In genomic region chr17:66399441-66399840, GRCh38 we compare ENCODE assay signal across 18 cellular contexts.
A peak's percentile ranks its signal among the peaks of the same experiment; 100 is the strongest.
DNase-seq lines count a peak whose midpoint lies in the region; ATAC-seq and TF ChIP-seq lines count a peak whose summit lies in the region.
"Had no signal": no experiment of that assay in that cellular context is flagged by ENCODE, and none has a peak within 500 bp of the region (broad histone marks: within the 10 kb centered on the region; RNA-seq: fewer than 3 reads in every experiment).

No MANE protein-coding gene starts in this region.

- CTCF ChIA-PET in CD8-positive, alpha-beta memory T cell (lab: Charles Lee): no interaction called here

- H3K36me3 ChIP-seq in CD4-positive, CD25-positive, alpha-beta regulatory T cell (ENCODE audit: control insufficient read depth, insufficient read depth, low read length): no peaks in the 10 kb centered on the region
- H3K36me3 ChIP-seq in CD8-positive, alpha-beta memory T cell (ENCODE audit: insufficient read depth, low read length): no peaks in the 10 kb centered on the region
- no peaks in the 10 kb centered on the region for H3K36me3 ChIP-seq in colonic mucosa
- no peaks in the 10 kb centered on the region for H3K36me3 ChIP-seq in Peyer's patch
- H3K36me3 ChIP-seq: neural progenitor cell, thyroid gland had no signal

- no peak overlapping the region for H3K9ac ChIP-seq in colonic mucosa (ENCODE audit: low read depth in 2 of 2, low read length in 2 of 2)
- H3K9ac ChIP-seq: KMS-11, neural progenitor cell had no signal

- H3K9me3 Mint-ChIP-seq in CD4-positive, CD25-positive, alpha-beta regulatory T cell: peaks cover 0 to 2% (median 0%) of the 10 kb centered on the region in 7 donors
- H3K9me3 Mint-ChIP-seq in CD8-positive, alpha-beta memory T cell: no peaks in the 10 kb centered on the region
- H3K9me3 Mint-ChIP-seq in T-helper 2 cell treated with Interferon-gamma antibody and Interleukin-4, amounts not matched to agents 5 μg/mL and 100 μg/mL, for 36 hours: peaks cover 9% of the 10 kb centered on the region

- peak overlapping the region; percentile 52 for H3K4me3 ChIP-seq in CD4-positive, CD25-positive, alpha-beta regulatory T cell (ENCODE audit: low read depth, low read length)
- H3K4me3 ChIP-seq in CD8-positive, alpha-beta memory T cell (ENCODE audit: low read length): peak overlapping the region; percentile 33
- H3K4me3 ChIP-seq in colonic mucosa (no peak overlapping the region), Peyer's patch (no peak overlapping the region)
- H3K4me3 ChIP-seq: neural progenitor cell, thyroid gland had no signal

- no peaks in the 10 kb centered on the region for H3K9me3 ChIP-seq in CD4-positive, CD25-positive, alpha-beta regulatory T cell (ENCODE audit: control insufficient read depth in 2 of 2, low read length in 2 of 2)
- no peaks in the 10 kb centered on the region for H3K9me3 ChIP-seq in CD8-positive, alpha-beta memory T cell (ENCODE audit: low read length)
- H3K9me3 ChIP-seq in colonic mucosa: no peaks in the 10 kb centered on the region
- no peaks in the 10 kb centered on the region for H3K9me3 ChIP-seq in Peyer's patch
- H3K9me3 ChIP-seq: thyroid gland had no signal

- peaks cover 4% of the 10 kb centered on the region for H3K36me3 Mint-ChIP-seq in CD4-positive, CD25-positive, alpha-beta regulatory T cell
- no peaks in the 10 kb centered on the region for H3K36me3 Mint-ChIP-seq in CD8-positive, alpha-beta memory T cell
- peaks cover 32% of the 10 kb centered on the region for H3K36me3 Mint-ChIP-seq in T-helper 2 cell treated with Interferon-gamma antibody and Interleukin-4, amounts not matched to agents 5 μg/mL and 100 μg/mL, for 36 hours (ENCODE audit: low read depth)

- intact Hi-C loops in colonic mucosa (cut with DNase I): no loop called here

- H3K27me3 Mint-ChIP-seq in CD4-positive, CD25-positive, alpha-beta regulatory T cell: no peaks in the 10 kb centered on the region
- H3K27me3 Mint-ChIP-seq in CD8-positive, alpha-beta memory T cell: no peaks in the 10 kb centered on the region
- no peaks in the 10 kb centered on the region for H3K27me3 Mint-ChIP-seq in T-helper 2 cell treated with Interferon-gamma antibody and Interleukin-4, amounts not matched to agents 5 μg/mL and 100 μg/mL, for 36 hours (ENCODE audit: low read depth)

- POLR2A ChIA-PET in CD8-positive, alpha-beta memory T cell (lab: Charles Lee): no interaction called here

- peaks cover 25% of the 10 kb centered on the region for H3K4me1 ChIP-seq in CD4-positive, CD25-positive, alpha-beta regulatory T cell (ENCODE audit: control insufficient read depth, insufficient read depth, low read length, poor library complexity, severe bottlenecking)
- H3K4me1 ChIP-seq in CD8-positive, alpha-beta memory T cell (ENCODE audit: insufficient read depth, low read length): peaks cover 84% of the 10 kb centered on the region
- H3K4me1 ChIP-seq in colonic mucosa (no peaks in the 10 kb centered on the region), Peyer's patch (no peaks in the 10 kb centered on the region)
- H3K4me1 ChIP-seq: thyroid gland had no signal

- no peaks in the 10 kb centered on the region for H3K27me3 ChIP-seq in CD4-positive, CD25-positive, alpha-beta regulatory T cell (ENCODE audit: control insufficient read depth, insufficient read depth, low read length)
- no peaks in the 10 kb centered on the region for H3K27me3 ChIP-seq in CD8-positive, alpha-beta memory T cell (ENCODE audit: insufficient read depth, low read length, poor library complexity, severe bottlenecking)
- no peaks in the 10 kb centered on the region for H3K27me3 ChIP-seq in colonic mucosa
- no peaks in the 10 kb centered on the region for H3K27me3 ChIP-seq in Peyer's patch
- H3K27me3 ChIP-seq: neural progenitor cell, thyroid gland had no signal

- H3K4me3 Mint-ChIP-seq in CD4-positive, CD25-positive, alpha-beta regulatory T cell: peak overlapping the region; percentile 34 to 81 (median 63)
- peak overlapping the region; percentile 31 to 77 (median 72) for H3K4me3 Mint-ChIP-seq in CD8-positive, alpha-beta memory T cell
- peak overlapping the region; percentile 75 for H3K4me3 Mint-ChIP-seq in T-helper 2 cell treated with Interferon-gamma antibody and Interleukin-4, amounts not matched to agents 5 μg/mL and 100 μg/mL, for 36 hours
- H3K4me3 Mint-ChIP-seq: neural progenitor cell had no signal

- peaks cover 10 to 87% (median 63%) of the 10 kb centered on the region in 4 donors for H3K4me1 Mint-ChIP-seq in CD4-positive, CD25-positive, alpha-beta regulatory T cell
- peaks cover 63 to 88% (median 67%) of the 10 kb centered on the region in 3 donors for H3K4me1 Mint-ChIP-seq in CD8-positive, alpha-beta memory T cell
- peaks cover 75% of the 10 kb centered on the region for H3K4me1 Mint-ChIP-seq in T-helper 2 cell treated with Interferon-gamma antibody and Interleukin-4, amounts not matched to agents 5 μg/mL and 100 μg/mL, for 36 hours (ENCODE audit: low read depth)

- no peak for TF ChIP-seq CTCF in colonic mucosa (IDR thresholded peaks at IDR 0.05)
- no peak for TF ChIP-seq CTCF in Peyer's patch (IDR thresholded peaks at IDR 0.05)

- peak; percentile 79 to 81 for ATAC-seq in CD4-positive, CD25-positive, alpha-beta regulatory T cell (ENCODE audit: low read depth in 2 of 2)
- no peak for ATAC-seq in HG03442 (IDR thresholded peaks at IDR 0.05; ENCODE audit: unreplicated experiment)
- ATAC-seq: PC-3 had no signal

- H3K27ac ChIP-seq in CD4-positive, CD25-positive, alpha-beta regulatory T cell (ENCODE audit: insufficient read depth, low read length, poor library complexity, severe bottlenecking): peak overlapping the region; percentile 38
- H3K27ac ChIP-seq in CD8-positive, alpha-beta memory T cell (ENCODE audit: low read depth, low read length): no peak overlapping the region
- H3K27ac ChIP-seq in colonic mucosa (peak overlapping the region; percentile 38), Peyer's patch (no peak overlapping the region)
- H3K27ac ChIP-seq: epithelial cell of prostate, KMS-11, neural progenitor cell, thyroid gland had no signal

- peak in 2 of 3 donors; percentile 59 to 83 for DNase-seq in CD4-positive, CD25-positive, alpha-beta regulatory T cell
- DNase-seq in CD8-positive, alpha-beta memory T cell: peak in 2 of 5 donors; percentile 42 to 74
- no peak for DNase-seq in T-helper 2 cell treated with Interferon-gamma antibody and Interleukin-4, amounts not matched to agents 5 μg/mL and 100 μg/mL, for 36 hours (ENCODE audit: low spot score)
- DNase-seq in colonic mucosa: no peak
- no peak for DNase-seq in stimulated activated CD8-positive, alpha-beta memory T cell treated with anti-CD3 and anti-CD28 coated beads, Interleukin-4, amount 100 ng/mL, for 48 hours
- DNase-seq in NCI-H2107 treated with DMSO at 0.1 percent for 48 hours (lab: John Stamatoyannopoulos, UW; ENCODE audit: unreplicated experiment): no peak
- no peak for DNase-seq in Peyer's patch
- DNase-seq: activated CD4-positive, alpha-beta T cell treated with anti-CD3 and anti-CD28 coated beads for 4 hours; cortex of kidney; foreskin melanocyte; NCI-H1092 treated with DMSO at 0.1 percent for 48 hours; NCI-H526; PC-3; thyroid gland had no signal

- TF ChIP-seq POLR2A in Peyer's patch (IDR thresholded peaks at IDR 0.05): no peak

- H3K27ac Mint-ChIP-seq in CD4-positive, CD25-positive, alpha-beta regulatory T cell: peak overlapping the region; percentile 24 to 83 (median 73)
- H3K27ac Mint-ChIP-seq in CD8-positive, alpha-beta memory T cell: peak overlapping the region; percentile 66 to 96 (median 82)
- H3K27ac Mint-ChIP-seq in T-helper 2 cell treated with Interferon-gamma antibody and Interleukin-4, amounts not matched to agents 5 μg/mL and 100 μg/mL, for 36 hours: peak overlapping the region; percentile 88
- H3K27ac Mint-ChIP-seq: neural progenitor cell had no signal

Comparison
In these comparisons a context has a peak if more than half of its experiments do, and no peak if none do; other contexts are left out.
1. DNase-seq: peak in CD4-positive, CD25-positive, alpha-beta regulatory T cell (2 of 3); none in T-helper 2 cell treated with Interferon-gamma antibody and Interleukin-4, amounts not matched to agents 5 μg/mL and 100 μg/mL, for 36 hours (single experiment), colonic mucosa (single experiment), stimulated activated CD8-positive, alpha-beta memory T cell treated with anti-CD3 and anti-CD28 coated beads, Interleukin-4, amount 100 ng/mL, for 48 hours (single experiment), NCI-H2107 treated with DMSO at 0.1 percent for 48 hours (single experiment) and Peyer's patch (0 of 3).
2. H3K27ac ChIP-seq: peak in CD4-positive, CD25-positive, alpha-beta regulatory T cell (single experiment) and colonic mucosa (single experiment); none in CD8-positive, alpha-beta memory T cell (single experiment) and Peyer's patch (0 of 4).
3. H3K4me3 ChIP-seq: peak in CD4-positive, CD25-positive, alpha-beta regulatory T cell (single experiment) and CD8-positive, alpha-beta memory T cell (single experiment); none in colonic mucosa (single experiment) and Peyer's patch (0 of 4).
4. Peak in every context shown above with its lines, with median percentiles within 50 percentile points of each other: H3K27ac Mint-ChIP-seq and H3K4me3 Mint-ChIP-seq.